15 cellular contexts compared by ENCODE assay signal in the genomic region with DNA sequence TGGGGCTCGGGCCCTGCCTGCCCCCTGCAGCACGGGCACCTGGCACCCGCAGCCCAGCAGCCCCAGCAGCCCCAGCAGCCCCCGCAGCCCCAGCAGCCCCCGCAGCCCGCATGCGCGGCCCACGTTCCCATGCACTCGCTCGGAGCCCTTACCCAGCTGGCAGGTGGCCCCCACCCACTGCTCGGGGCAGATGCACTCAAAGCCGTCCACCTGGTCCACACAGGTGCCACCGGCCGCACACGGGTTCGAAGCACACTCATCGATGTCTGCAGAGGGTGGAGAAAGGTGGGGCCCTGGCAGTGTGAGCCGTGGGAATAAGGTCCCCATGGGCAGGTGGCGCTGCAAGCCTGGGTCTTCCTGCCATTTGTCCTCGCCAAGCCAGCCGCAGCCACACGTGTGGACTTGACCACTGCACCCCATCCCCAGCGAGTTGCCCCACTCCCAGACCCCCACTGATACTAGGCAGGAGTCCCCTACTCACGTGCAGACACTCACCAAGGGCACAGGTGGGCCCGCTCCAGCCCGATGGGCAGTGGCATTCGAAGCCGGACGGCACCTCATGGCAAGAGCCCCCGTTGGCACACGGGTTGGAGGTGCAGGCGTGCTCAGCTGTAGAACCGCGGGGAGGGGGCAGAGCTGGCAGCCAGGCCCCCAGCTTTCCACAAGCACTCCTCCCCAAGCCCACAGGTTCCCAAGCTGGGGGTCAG. TPM values are rescaled to one million over a fixed set of nuclear protein-coding genes. Genes with fewer than 3 reads are reported as not detected.
DNase-seq lines count a peak whose midpoint lies in the region; ATAC-seq, FAIRE-seq and TF ChIP-seq lines count a peak whose summit lies in the region.
"Had no signal": no experiment of that assay in that cellular context is flagged by ENCODE, and none has a peak within 500 bp of the region (broad histone marks: within the 10 kb centered on the region; RNA-seq: fewer than 3 reads in every experiment).

No MANE protein-coding gene starts in this region.

- H3K27ac ChIP-seq in heart left ventricle: no peak overlapping the region
- no peak overlapping the region for H3K27ac ChIP-seq in pancreas

- no peak for FAIRE-seq in pancreas (lab: Jason Lieb, UNC)

- H3K36me3 Mint-ChIP-seq in immature natural killer cell: no peaks in the 10 kb centered on the region
- H3K36me3 Mint-ChIP-seq: CD8-positive, alpha-beta memory T cell had no signal

- H3K27me3 Mint-ChIP-seq in immature natural killer cell (ENCODE audit: low read depth in 3 of 3): peaks cover 0 to 1% (median 0%) of the 10 kb centered on the region in 3 donors
- H3K27me3 Mint-ChIP-seq: B cell had no signal

- H3K4me3 ChIP-seq in BE2C (ENCODE audit: low read depth, low read length): no peak overlapping the region
- no peak overlapping the region for H3K4me3 ChIP-seq in H7 (ENCODE audit: insufficient read depth, low read depth, low read length)
- H3K4me3 ChIP-seq in heart left ventricle: no peak overlapping the region
- no peak overlapping the region for H3K4me3 ChIP-seq in pancreas

- WGBS in heart left ventricle, 4 donors: 85 to 91% (median 90%) methylated on average over 22 to 35 of the region's 35 CpGs
- 86 to 89% methylated on average over 32 to 35 of the region's 35 CpGs for WGBS in pancreas, 2 donors

- no peaks in the 10 kb centered on the region for H3K9me3 ChIP-seq in BE2C
- no peaks in the 10 kb centered on the region for H3K9me3 ChIP-seq in heart left ventricle
- no peaks in the 10 kb centered on the region for H3K9me3 ChIP-seq in pancreas

- TF ChIP-seq CTCF in BE2C (IDR thresholded peaks at IDR 0.05; ENCODE audit: low read depth, low read length): no peak
- no peak for TF ChIP-seq CTCF in heart left ventricle (IDR thresholded peaks at IDR 0.05)
- no peak for TF ChIP-seq CTCF in pancreas (IDR thresholded peaks at IDR 0.05)

- no peak for ATAC-seq in heart left ventricle
- no peak for ATAC-seq in pancreas

- peak; percentile 8 for DNase-seq in BE2C
- DNase-seq in H7: peak; percentile 74
- DNase-seq in heart left ventricle: peak in 3 of 5 donors; percentile 21 to 59 (median 31)
- peak in 4 of 6 donors; percentile 2 to 76 (median 38) for DNase-seq in pancreas
- no peak for DNase-seq in NCI-H1048 (lab: John Stamatoyannopoulos, UW)
- DNase-seq in ecto neural progenitor cell (ENCODE audit: low spot score): no peak
- no peak for DNase-seq in immature natural killer cell
- DNase-seq: IMR-90, Kasumi-1, NCI-H1436 treated with DMSO at 0.1 percent for 48 hours, NCI-H2081, NCI-H510A treated with DMSO at 0.1 percent for 48 hours, RPMI8226 had no signal

- no peaks in the 10 kb centered on the region for H3K36me3 ChIP-seq in BE2C
- no peaks in the 10 kb centered on the region for H3K36me3 ChIP-seq in H7 (replicated peaks; ENCODE audit: control insufficient read depth, insufficient read depth, low read length)
- peaks cover 0 to 55% (median 6%) of the 10 kb centered on the region in 9 donors for H3K36me3 ChIP-seq in heart left ventricle
- no peaks in the 10 kb centered on the region for H3K36me3 ChIP-seq in pancreas

- H3K4me1 ChIP-seq in BE2C: no peaks in the 10 kb centered on the region
- peaks cover 6 to 43% (median 25%) of the 10 kb centered on the region in 12 donors for H3K4me1 ChIP-seq in heart left ventricle
- no peaks in the 10 kb centered on the region for H3K4me1 ChIP-seq in pancreas

- no peaks in the 10 kb centered on the region for H3K27me3 ChIP-seq in BE2C
- H3K27me3 ChIP-seq in H7 (ENCODE audit: control insufficient read depth, insufficient read depth, low read length): no peaks in the 10 kb centered on the region
- H3K27me3 ChIP-seq in heart left ventricle: no peaks in the 10 kb centered on the region
- no peaks in the 10 kb centered on the region for H3K27me3 ChIP-seq in pancreas

- intact Hi-C loops in heart left ventricle (cut with DNase I) (loop anchor here in 4 of 10 donors (5.0 to 10.0 kb wide), 5 partner anchors 46 to 59 kb away; no protein-coding TSS in a partner anchor), pancreas (cut with DNase I) (no loop called here)

- no peak overlapping the region for H3K27ac Mint-ChIP-seq in immature natural killer cell
- H3K27ac Mint-ChIP-seq: B cell; CD8-positive, alpha-beta memory T cell had no signal

- H3K4me3 Mint-ChIP-seq in immature natural killer cell: no peak overlapping the region
- H3K4me3 Mint-ChIP-seq: B cell; CD8-positive, alpha-beta memory T cell had no signal

- no peaks in the 10 kb centered on the region for H3K4me1 Mint-ChIP-seq in immature natural killer cell
- H3K4me1 Mint-ChIP-seq: B cell; CD8-positive, alpha-beta memory T cell had no signal

- TF ChIP-seq POLR2A in heart left ventricle (IDR thresholded peaks at IDR 0.05): no peak

- no peaks in the 10 kb centered on the region for H3K9me3 Mint-ChIP-seq in immature natural killer cell
- H3K9me3 Mint-ChIP-seq: CD8-positive, alpha-beta memory T cell had no signal

RNA-seq across cellular contexts. Expression of a gene that starts 17.3 kb away (rescaled TPM):
- 15.9 TPM for polyA plus RNA-seq in BE2C (2012; ENCODE audit: insufficient read depth, insufficient read length, low read depth)
- 13.0 and 17.9 TPM in 2 replicates for total RNA-seq in H7 (2014; rRNA removed; shearing (Covaris generic))
- total RNA-seq in heart left ventricle (10 to 100 TPM; 20.4 to 62.4 (median 28.6) TPM), pancreas (10 to 100 TPM in 4 of 6 donors, 1 to 10 TPM in 2; 9.9 to 16.8 (median 10.7) TPM)
- polyA plus RNA-seq in heart left ventricle (10 to 100 TPM; 19.1 to 25.2 TPM), pancreas (10 to 100 TPM; 25.3 to 38.3 TPM), immature natural killer cell (under 1 TPM in 2 of 3 donors, not detected in 1; 0.17 to 0.39 TPM)

RNA-seq across cellular contexts. Expression of a gene that starts 29.8 kb away (rescaled TPM):
- polyA plus RNA-seq in BE2C (2012; ENCODE audit: insufficient read depth, insufficient read length, low read depth): 7.4 TPM
- total RNA-seq in H7 (2014; rRNA removed; shearing (Covaris generic)): 30.4 and 33.6 TPM in 2 replicates
- total RNA-seq in heart left ventricle: 10 to 100 TPM; 16.7 to 48.9 (median 23.8) TPM
- polyA plus RNA-seq in heart left ventricle: 10 to 100 TPM; 14.3 to 29.6 TPM
- 10 to 100 TPM; 24.7 to 36.6 (median 30.4) TPM for total RNA-seq in pancreas
- 10 to 100 TPM; 47.8 to 64.9 TPM for polyA plus RNA-seq in pancreas
- polyA plus RNA-seq in immature natural killer cell: 10 to 100 TPM; 21.9 to 29.7 (median 27.3) TPM

Comparison
In these comparisons a context has a peak if more than half of its experiments do, and no peak if none do; other contexts are left out.
1. DNase-seq: peak in BE2C (single experiment), H7 (single experiment), heart left ventricle (3 of 5) and pancreas (4 of 6); none in NCI-H1048 (single experiment), ecto neural progenitor cell (single experiment) and immature natural killer cell (0 of 3).